Comparison of ENCODE assay signal across 1 cellular context in the genomic region with DNA sequence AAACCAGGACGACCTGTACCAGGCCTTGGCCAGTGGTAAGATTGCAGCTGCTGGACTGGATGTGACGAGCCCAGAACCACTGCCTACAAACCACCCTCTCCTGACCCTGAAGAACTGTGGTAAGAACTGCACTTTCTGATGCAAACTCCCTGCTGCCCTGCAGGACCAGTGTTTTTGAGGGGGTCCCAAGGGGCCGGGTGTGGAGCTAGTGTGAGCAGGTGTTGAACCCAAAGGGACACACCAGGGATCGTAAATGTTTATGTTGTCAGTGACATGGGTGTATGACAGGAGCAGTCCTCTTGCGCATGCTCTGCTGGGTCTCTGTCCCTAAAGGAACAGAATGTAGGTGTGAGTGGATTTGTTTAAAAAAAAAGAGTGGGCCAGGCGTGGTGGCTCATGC.
TF ChIP-seq lines count a peak whose summit lies in the region.

No MANE protein-coding gene starts in this region.

TF ChIP-seq in WTC11, 78 proteins besides CTCF, POLR2A, EP300 and RAD21:
- TF ChIP-seq ZNF121 (CRISPR knock-in tag; IDR thresholded peaks at IDR 0.05) (no peak), FOXJ3 (CRISPR knock-in tag; IDR thresholded peaks at IDR 0.05; ENCODE audit: borderline replicate concordance) (no peak), MYBL2 (CRISPR knock-in tag; IDR thresholded peaks at IDR 0.05) (no peak), NR3C1 (CRISPR knock-in tag; conservative IDR thresholded peaks at IDR 0.05; ENCODE audit: low read depth) (no peak), ZNF512 (CRISPR knock-in tag; IDR thresholded peaks at IDR 0.05; ENCODE audit: borderline replicate concordance) (no peak), GRHL2 (CRISPR knock-in tag; IDR thresholded peaks at IDR 0.05; ENCODE audit: insufficient replicate concordance, severe bottlenecking) (no peak)
- TF ChIP-seq, protein P1, sequence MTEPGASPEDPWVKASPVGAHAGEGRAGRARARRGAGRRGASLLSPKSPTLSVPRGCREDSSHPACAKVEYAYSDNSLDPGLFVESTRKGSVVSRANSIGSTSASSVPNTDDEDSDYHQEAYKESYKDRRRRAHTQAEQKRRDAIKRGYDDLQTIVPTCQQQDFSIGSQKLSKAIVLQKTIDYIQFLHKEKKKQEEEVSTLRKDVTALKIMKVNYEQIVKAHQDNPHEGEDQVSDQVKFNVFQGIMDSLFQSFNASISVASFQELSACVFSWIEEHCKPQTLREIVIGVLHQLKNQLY (CRISPR knock-in tag; IDR thresholded peaks at IDR 0.05) = no peak
